Comparison of ENCODE assay signal across 18 cellular contexts in genomic region chr21:44347911-44348451, GRCh38. TPM values are rescaled to one million over a fixed set of nuclear protein-coding genes. Genes with fewer than 3 reads are reported as not detected.
A peak's percentile ranks its signal among the peaks of the same experiment; 100 is the strongest.
DNase-seq lines count a peak whose midpoint lies in the region; ATAC-seq and TF ChIP-seq lines count a peak whose summit lies in the region.
"Had no signal": no experiment of that assay in that cellular context is flagged by ENCODE, and none has a peak within 500 bp of the region (broad histone marks: within the 10 kb centered on the region; RNA-seq: fewer than 3 reads in every experiment).

No MANE protein-coding gene starts in this region.

- no peak overlapping the region for H3K4ac ChIP-seq in mesenchymal stem cell (ENCODE audit: low read depth in 1 of 2, low read length in 2 of 2)

- no peak overlapping the region for H2BK12ac ChIP-seq in mesenchymal stem cell (ENCODE audit: low read length in 2 of 2)

- H3K4me1 ChIP-seq in thyroid gland = peaks cover 0 to 9% of the 10 kb centered on the region in 2 donors
- peaks cover 2% of the 10 kb centered on the region for H3K4me1 ChIP-seq in mesenchymal stem cell (ENCODE audit: control insufficient read depth, insufficient read depth, low read depth, low read length)
- H3K4me1 ChIP-seq: testis had no signal

- H3K36me3 ChIP-seq in thyroid gland (no peaks in the 10 kb centered on the region), mesenchymal stem cell (ENCODE audit: control insufficient read depth in 1 of 2, insufficient read depth in 2 of 2, low read depth in 1 of 2, low read length in 2 of 2) (no peaks in the 10 kb centered on the region)

- no peak overlapping the region for H3K23ac ChIP-seq in mesenchymal stem cell (ENCODE audit: low read length in 2 of 2)

- no peak overlapping the region for H2BK120ac ChIP-seq in mesenchymal stem cell (ENCODE audit: low read depth, low read length)

- no peak overlapping the region for H3K4me2 ChIP-seq in mesenchymal stem cell (ENCODE audit: low read length, poor library complexity, severe bottlenecking)

- H3K4me1 Mint-ChIP-seq in activated CD4-positive, alpha-beta T cell treated with anti-CD3 and anti-CD28 coated beads for 36 hours = peaks cover 8% of the 10 kb centered on the region
- H3K4me1 Mint-ChIP-seq: mesothelial cell of epicardium, neural crest cell had no signal

- H3K4me3 ChIP-seq in thyroid gland (replicated peaks in 1 of 3) (no peak overlapping the region), mesenchymal stem cell (ENCODE audit: insufficient read depth in 1 of 2, low read depth in 1 of 2, low read length in 2 of 2) (no peak overlapping the region)
- H3K4me3 ChIP-seq: testis had no signal

- H4K91ac ChIP-seq in mesenchymal stem cell (ENCODE audit: low read length) = no peak overlapping the region

- no peaks in the 10 kb centered on the region for H3K9me3 ChIP-seq in thyroid gland
- no peaks in the 10 kb centered on the region for H3K9me3 ChIP-seq in mesenchymal stem cell (ENCODE audit: control insufficient read depth, low read length)
- H3K9me3 ChIP-seq: testis had no signal

- intact Hi-C loops in thyroid gland (cut with DNase I) = no loop called here
- intact Hi-C loops in activated CD4-positive, alpha-beta T cell treated with anti-CD3 and anti-CD28 coated beads for 36 hours (cut with DNase I, micrococcal nuclease) = no loop called here

- H2AFZ ChIP-seq in mesenchymal stem cell (ENCODE audit: low read depth, low read length) = no peak overlapping the region

- WGBS in thyroid gland, 2 donors = 37 to 38% methylated on average over 18 to 22 of the region's 22 CpGs
- 81% methylated on average over 22 of the region's 22 CpGs for WGBS in mesenchymal stem cell

- H3K4me3 Mint-ChIP-seq in activated CD4-positive, alpha-beta T cell treated with anti-CD3 and anti-CD28 coated beads for 36 hours = no peak overlapping the region
- H3K4me3 Mint-ChIP-seq: activated naive CD4-positive, alpha-beta T cell treated with anti-CD3 and anti-CD28 coated beads, Interleukin-2, amount 50 U/mL, for 24 hours; activated T-cell treated with anti-CD3 and anti-CD28 coated beads, Interleukin-2, amount 50 U/mL, for 72 hours; mesothelial cell of epicardium; neural crest cell; WTC11 had no signal

- no peak overlapping the region for H2AK5ac ChIP-seq in mesenchymal stem cell (ENCODE audit: low read length, severe bottlenecking)

- H4K8ac ChIP-seq in mesenchymal stem cell (ENCODE audit: low read length) = no peak overlapping the region

- H3K27me3 ChIP-seq in thyroid gland = peaks cover 4% of the 10 kb centered on the region
- peaks cover 29 to 60% of the 10 kb centered on the region in 2 experiments for H3K27me3 ChIP-seq in mesenchymal stem cell (ENCODE audit: control insufficient read depth in 1 of 2, insufficient read depth in 1 of 2, low read length in 2 of 2)
- H3K27me3 ChIP-seq: testis had no signal

- ATAC-seq in activated CD4-positive, alpha-beta T cell treated with anti-CD3 and anti-CD28 coated beads for 36 hours = no peak
- ATAC-seq in GM18867 (IDR thresholded peaks at IDR 0.05; ENCODE audit: unreplicated experiment) = no peak
- ATAC-seq: activated T-cell treated with anti-CD3 and anti-CD28 coated beads, Interleukin-2, amount 50 U/mL, for 72 hours; WTC11 had no signal

- no peaks in the 10 kb centered on the region for H3K36me3 Mint-ChIP-seq in activated CD4-positive, alpha-beta T cell treated with anti-CD3 and anti-CD28 coated beads for 36 hours (ENCODE audit: low read depth)
- H3K36me3 Mint-ChIP-seq: activated naive CD4-positive, alpha-beta T cell treated with anti-CD3 and anti-CD28 coated beads, Interleukin-2, amount 50 U/mL, for 24 hours; mesothelial cell of epicardium; WTC11 had no signal

- no peaks in the 10 kb centered on the region for H3K9me3 Mint-ChIP-seq in activated CD4-positive, alpha-beta T cell treated with anti-CD3 and anti-CD28 coated beads for 36 hours (ENCODE audit: low read depth)
- H3K9me3 Mint-ChIP-seq: activated naive CD4-positive, alpha-beta T cell treated with anti-CD3 and anti-CD28 coated beads, Interleukin-2, amount 50 U/mL, for 24 hours; activated T-cell treated with anti-CD3 and anti-CD28 coated beads, Interleukin-2, amount 50 U/mL, for 72 hours; mesothelial cell of epicardium; neural crest cell; WTC11 had no signal

- H3K9ac ChIP-seq in mesenchymal stem cell (ENCODE audit: low read length) = no peak overlapping the region

- POLR2A ChIA-PET in activated CD4-positive, alpha-beta T cell treated with anti-CD3 and anti-CD28 coated beads for 36 hours (lab: Charles Lee) = interaction anchor here (0.6 kb wide), 1 partner anchor 9 kb away, joined by 3 read pairs; no protein-coding TSS in a partner anchor

- H3K27ac Mint-ChIP-seq in activated CD4-positive, alpha-beta T cell treated with anti-CD3 and anti-CD28 coated beads for 36 hours = no peak overlapping the region
- H3K27ac Mint-ChIP-seq: activated T-cell treated with anti-CD3 and anti-CD28 coated beads, Interleukin-2, amount 50 U/mL, for 72 hours; mesothelial cell of epicardium; WTC11 had no signal

- no peak overlapping the region for H2BK5ac ChIP-seq in mesenchymal stem cell (ENCODE audit: low read depth, low read length, poor library complexity, severe bottlenecking)

- H3K27ac ChIP-seq in VCaP (peak overlapping the region; percentile 97), thyroid gland (no peak overlapping the region), mesenchymal stem cell (ENCODE audit: low read length, poor library complexity, severe bottlenecking) (no peak overlapping the region)
- H3K27ac ChIP-seq: testis had no signal

- H3K27me3 Mint-ChIP-seq in activated CD4-positive, alpha-beta T cell treated with anti-CD3 and anti-CD28 coated beads for 36 hours = peaks cover 8% of the 10 kb centered on the region

- DNase-seq in NCI-H1417 (lab: John Stamatoyannopoulos, UW) = peak in 2 of 3 experiments; percentile 15 to 89
- no peak for DNase-seq in NCI-H1417 treated with DMSO at 0.1 percent for 48 hours (lab: John Stamatoyannopoulos, UW)
- DNase-seq in NCI-H187 treated with DMSO at 0.1 percent for 48 hours (lab: John Stamatoyannopoulos, UW) = peak; percentile 50
- peak; percentile 87 to 89 for DNase-seq in thyroid gland
- no peak for DNase-seq in activated CD4-positive, alpha-beta T cell treated with anti-CD3 and anti-CD28 coated beads for 36 hours
- DNase-seq in mesenchymal stem cell = no peak
- DNase-seq: 8988T; activated CD8-positive, alpha-beta memory T cell treated with anti-CD3 and anti-CD28 coated beads for 24 hours; activated T-cell treated with anti-CD3 and anti-CD28 coated beads, Interleukin-2, amount 50 U/mL, for 72 hours; T-helper 2 cell; testis had no signal

- no peaks in the 10 kb centered on the region for H3K79me1 ChIP-seq in mesenchymal stem cell (replicated peaks; ENCODE audit: low read length, poor library complexity, severe bottlenecking)

- TF ChIP-seq CTCF in VCaP (conservative IDR thresholded peaks at IDR 0.05) = no peak
- TF ChIP-seq CTCF in thyroid gland (IDR thresholded peaks at IDR 0.05) = no peak

- CTCF ChIA-PET in activated CD4-positive, alpha-beta T cell treated with anti-CD3 and anti-CD28 coated beads for 36 hours (lab: Charles Lee) = no interaction called here

- H2BK15ac ChIP-seq in mesenchymal stem cell (ENCODE audit: low read depth, poor library complexity, severe bottlenecking) = no peak overlapping the region

- no peak for TF ChIP-seq POLR2A in thyroid gland (IDR thresholded peaks at IDR 0.05)

- no peak overlapping the region for H3K18ac ChIP-seq in mesenchymal stem cell (ENCODE audit: low read depth in 1 of 2, low read length in 2 of 2)

- H3K14ac ChIP-seq in mesenchymal stem cell (ENCODE audit: low read length in 2 of 2) = no peak overlapping the region

RNA-seq across cellular contexts. Expression of gene TRPM2, which starts 5.4 kb away (rescaled TPM):
- 1 to 10 TPM in 1 of 4 donors, under 1 TPM in 3; 0.67 to 2.6 (median 0.88) TPM for total RNA-seq in thyroid gland
- 1 to 10 TPM; 1.5 to 1.7 TPM for total RNA-seq in activated CD4-positive, alpha-beta T cell treated with anti-CD3 and anti-CD28 coated beads for 36 hours
- 0.21 TPM for polyA plus RNA-seq in mesenchymal stem cell (2013, experiment 1 of 2)
- 0.23 TPM for polyA plus RNA-seq in mesenchymal stem cell (2013, experiment 2 of 2)
- total RNA-seq: neural crest cell had no signal
- polyA plus RNA-seq: BJ had no signal

RNA-seq across cellular contexts. Expression of gene CFAP410, which starts 8.8 kb away (rescaled TPM):
- total RNA-seq in thyroid gland = 10 to 100 TPM; 55.2 to 93.4 (median 64.1) TPM
- total RNA-seq in activated CD4-positive, alpha-beta T cell treated with anti-CD3 and anti-CD28 coated beads for 36 hours = 10 to 100 TPM in 1 of 2 experiments, 1 to 10 TPM in 1; 7.3 to 11.4 TPM
- 10.7 TPM for polyA plus RNA-seq in mesenchymal stem cell (2013, experiment 1 of 2)
- 9.1 TPM for polyA plus RNA-seq in mesenchymal stem cell (2013, experiment 2 of 2)

RNA-seq across cellular contexts. Expression of gene PFKL, which starts 48.1 kb away (rescaled TPM):
- total RNA-seq in thyroid gland = 100 to 1,000 TPM in 2 of 4 donors, 10 to 100 TPM in 2; 68.5 to 103 (median 96.8) TPM
- total RNA-seq in activated CD4-positive, alpha-beta T cell treated with anti-CD3 and anti-CD28 coated beads for 36 hours = 100 to 1,000 TPM; 167 to 202 TPM
- 61.3 TPM for polyA plus RNA-seq in mesenchymal stem cell (2013, experiment 1 of 2)
- polyA plus RNA-seq in mesenchymal stem cell (2013, experiment 2 of 2) = 59.9 TPM

Comparison
In these comparisons a context has a peak if more than half of its experiments do, and no peak if none do; other contexts are left out.
1. DNase-seq: peak in NCI-H1417 (2 of 3), NCI-H187 treated with DMSO at 0.1 percent for 48 hours (single experiment) and thyroid gland (2 of 2); none in NCI-H1417 treated with DMSO at 0.1 percent for 48 hours (single experiment), activated CD4-positive, alpha-beta T cell treated with anti-CD3 and anti-CD28 coated beads for 36 hours (single experiment) and mesenchymal stem cell (single experiment).
2. RNA of gene CFAP410, which starts 8.8 kb away (total RNA-seq): 55.2 to 93.4 TPM in thyroid gland; 7.3 to 11.4 TPM in activated CD4-positive, alpha-beta T cell treated with anti-CD3 and anti-CD28 coated beads for 36 hours; every median in the first group is over 4 times any median in the second.